ENCODE assay signal across 1 cellular context in the genomic region with DNA sequence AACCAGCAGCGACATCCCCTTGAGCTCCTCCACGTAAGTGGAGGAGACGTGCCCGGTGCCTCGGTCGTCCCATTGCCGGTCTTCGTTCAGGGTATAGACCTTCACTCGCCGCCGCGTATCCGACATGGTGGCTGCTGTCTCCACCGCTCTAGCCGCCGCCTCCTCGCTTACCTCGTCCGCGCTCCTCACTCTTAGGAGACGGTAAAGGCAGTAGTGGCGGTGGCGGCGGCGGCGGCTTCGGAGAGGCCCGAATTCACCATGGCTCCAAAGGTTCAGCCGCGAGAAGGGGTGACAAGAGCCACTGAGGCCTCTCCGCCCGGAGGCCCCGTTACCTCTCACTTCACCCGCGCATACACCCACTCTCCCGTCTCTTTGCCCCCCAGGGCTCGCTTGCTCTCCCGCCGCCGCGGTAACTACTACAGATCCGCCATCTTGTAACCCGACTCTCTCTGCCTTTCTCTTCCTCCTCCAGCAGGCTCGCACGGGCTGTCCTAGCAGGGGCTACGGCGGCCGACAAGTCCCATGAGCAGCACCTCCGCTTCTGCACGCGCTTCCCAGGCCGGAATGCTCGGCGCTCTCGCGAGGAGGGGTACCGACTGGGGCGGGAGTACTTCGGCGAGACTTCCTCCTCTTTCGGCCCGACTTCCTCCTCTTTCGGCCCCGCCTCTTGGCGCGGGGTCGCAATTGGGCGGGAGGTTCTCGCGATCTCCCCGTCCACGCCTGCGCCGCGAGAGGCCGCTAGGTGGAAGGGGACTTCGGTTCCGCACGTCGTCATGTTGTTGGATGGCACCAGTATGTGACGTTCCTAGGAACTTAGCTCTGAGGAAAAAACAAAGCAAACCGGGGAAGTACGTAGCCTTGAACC.
TF ChIP-seq lines count a peak whose summit lies in the region.

A gene (minus strand): TSS at position 463 of the 865 bp plus-strand sequence. CDS start 337 bp downstream, at position 126.

TF ChIP-seq in K562, 482 proteins besides CTCF, POLR2A, EP300 and RAD21 (continued from another document and continues in another):
- TF ChIP-seq, protein P1, sequence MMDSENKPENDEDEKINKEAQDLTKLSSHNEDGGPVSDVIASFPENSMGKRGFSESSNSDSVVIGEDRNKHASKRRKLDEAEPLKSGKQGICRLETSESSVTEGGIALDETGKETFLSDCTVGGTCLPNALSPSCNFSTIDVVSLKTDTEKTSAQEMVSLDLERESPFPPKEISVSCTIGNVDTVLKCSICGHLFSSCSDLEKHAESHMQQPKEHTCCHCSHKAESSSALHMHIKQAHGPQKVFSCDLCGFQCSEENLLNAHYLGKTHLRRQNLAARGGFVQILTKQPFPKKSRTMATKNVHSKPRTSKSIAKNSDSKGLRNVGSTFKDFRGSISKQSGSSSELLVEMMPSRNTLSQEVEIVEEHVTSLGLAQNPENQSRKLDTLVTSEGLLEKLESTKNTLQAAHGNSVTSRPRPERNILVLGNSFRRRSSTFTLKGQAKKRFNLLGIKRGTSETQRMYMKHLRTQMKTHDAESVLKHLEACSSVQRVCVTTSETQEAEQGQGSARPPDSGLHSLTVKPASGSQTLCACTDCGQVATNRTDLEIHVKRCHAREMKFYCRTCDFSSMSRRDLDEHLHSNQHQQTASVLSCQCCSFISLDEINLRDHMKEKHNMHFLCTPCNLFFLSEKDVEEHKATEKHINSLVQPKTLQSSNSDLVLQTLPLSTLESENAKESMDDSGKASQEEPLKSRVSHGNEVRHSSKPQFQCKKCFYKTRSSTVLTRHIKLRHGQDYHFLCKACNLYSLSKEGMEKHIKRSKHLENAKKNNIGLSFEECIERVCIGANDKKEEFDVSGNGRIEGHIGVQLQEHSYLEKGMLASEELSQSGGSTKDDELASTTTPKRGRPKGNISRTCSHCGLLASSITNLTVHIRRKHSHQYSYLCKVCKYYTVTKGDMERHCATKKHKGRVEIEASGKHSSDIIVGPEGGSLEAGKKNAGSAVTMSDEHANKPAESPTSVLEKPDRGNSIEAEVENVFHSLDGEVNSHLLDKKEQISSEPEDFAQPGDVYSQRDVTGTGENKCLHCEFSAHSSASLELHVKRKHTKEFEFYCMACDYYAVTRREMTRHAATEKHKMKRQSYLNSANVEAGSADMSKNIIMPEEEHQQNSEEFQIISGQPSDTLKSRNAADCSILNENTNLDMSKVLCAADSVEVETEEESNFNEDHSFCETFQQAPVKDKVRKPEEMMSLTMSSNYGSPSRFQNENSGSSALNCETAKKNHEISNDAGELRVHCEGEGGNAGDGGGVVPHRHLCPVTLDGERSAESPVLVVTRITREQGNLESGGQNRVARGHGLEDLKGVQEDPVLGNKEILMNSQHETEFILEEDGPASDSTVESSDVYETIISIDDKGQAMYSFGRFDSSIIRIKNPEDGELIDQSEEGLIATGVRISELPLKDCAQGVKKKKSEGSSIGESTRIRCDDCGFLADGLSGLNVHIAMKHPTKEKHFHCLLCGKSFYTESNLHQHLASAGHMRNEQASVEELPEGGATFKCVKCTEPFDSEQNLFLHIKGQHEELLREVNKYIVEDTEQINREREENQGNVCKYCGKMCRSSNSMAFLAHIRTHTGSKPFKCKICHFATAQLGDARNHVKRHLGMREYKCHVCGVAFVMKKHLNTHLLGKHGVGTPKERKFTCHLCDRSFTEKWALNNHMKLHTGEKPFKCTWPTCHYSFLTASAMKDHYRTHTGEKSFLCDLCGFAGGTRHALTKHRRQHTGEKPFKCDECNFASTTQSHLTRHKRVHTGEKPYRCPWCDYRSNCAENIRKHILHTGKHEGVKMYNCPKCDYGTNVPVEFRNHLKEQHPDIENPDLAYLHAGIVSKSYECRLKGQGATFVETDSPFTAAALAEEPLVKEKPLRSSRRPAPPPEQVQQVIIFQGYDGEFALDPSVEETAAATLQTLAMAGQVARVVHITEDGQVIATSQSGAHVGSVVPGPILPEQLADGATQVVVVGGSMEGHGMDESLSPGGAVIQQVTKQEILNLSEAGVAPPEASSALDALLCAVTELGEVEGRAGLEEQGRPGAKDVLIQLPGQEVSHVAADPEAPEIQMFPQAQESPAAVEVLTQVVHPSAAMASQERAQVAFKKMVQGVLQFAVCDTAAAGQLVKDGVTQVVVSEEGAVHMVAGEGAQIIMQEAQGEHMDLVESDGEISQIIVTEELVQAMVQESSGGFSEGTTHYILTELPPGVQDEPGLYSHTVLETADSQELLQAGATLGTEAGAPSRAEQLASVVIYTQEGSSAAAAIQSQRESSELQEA (IDR thresholded peaks at IDR 0.05; ENCODE audit: low read depth), result peak; percentile 99
- TF ChIP-seq POLR2AphosphoS2 (IDR thresholded peaks at IDR 0.05; ENCODE audit: low read length) (peak; percentile 55; the same call in 1 of the 2 replicates), FOXP1 (CRISPR knock-in tag; IDR thresholded peaks at IDR 0.05) (peak; percentile 36), ATF7 (IDR thresholded peaks at IDR 0.05) (peak; percentile 93), ZNF124 (CRISPR knock-in tag; IDR thresholded peaks at IDR 0.05) (no peak), NUFIP1 (IDR thresholded peaks at IDR 0.05; ENCODE audit: partially characterized antibody) (no peak), EGR1 (conservative IDR thresholded peaks at IDR 0.05) (peak; percentile 49; the same call in 1 of the 2 replicates), NCOR1 (IDR thresholded peaks at IDR 0.05) (no peak), ZNF766 (CRISPR knock-in tag; conservative IDR thresholded peaks at IDR 0.05) (no peak; the same call in 1 of the 2 replicates), CHD1 (IDR thresholded peaks at IDR 0.05; ENCODE audit: low read length) (peak; percentile 92), TSC22D4 (tag; IDR thresholded peaks at IDR 0.05) (no peak), WHSC1 (IDR thresholded peaks at IDR 0.05; ENCODE audit: low read length) (no peak), TEAD2 (tag; IDR thresholded peaks at IDR 0.05) (peak; percentile 39; the same call in 1 of the 2 replicates), RBBP5 (IDR thresholded peaks at IDR 0.05; ENCODE audit: borderline replicate concordance, insufficient read depth, low read length, poor library complexity, severe bottlenecking) (peak; percentile 67), MTF1 (CRISPR knock-in tag; IDR thresholded peaks at IDR 0.05; ENCODE audit: borderline replicate concordance) (no peak), NCOA2 (IDR thresholded peaks at IDR 0.05; ENCODE audit: partially characterized antibody in 2 of 2) (no peak), FOXM1 (IDR thresholded peaks at IDR 0.05; ENCODE audit: low read depth) (no peak; the same call in 1 of the 2 replicates), FOXM1 (CRISPR knock-in tag; IDR thresholded peaks at IDR 0.05; ENCODE audit: low read depth) (peak; percentile 49; the same call in 1 of the 2 replicates), MYNN (IDR thresholded peaks at IDR 0.05) (peak; percentile 42; the same call in 1 of the 2 replicates), MYNN (CRISPR knock-in tag; IDR thresholded peaks at IDR 0.05) (no peak), TARDBP (IDR thresholded peaks at IDR 0.05) (peak; percentile 79; the same call in 1 of the 2 replicates), TRIM28 (IDR thresholded peaks at IDR 0.05) (0 out of 2 replicates have a peak, but pooled peaks have one; percentile 11), SIN3A (IDR thresholded peaks at IDR 0.05; ENCODE audit: borderline replicate concordance in 2 of 2, control insufficient read depth in 1 of 2, low read depth in 2 of 2, low read length in 2 of 2) (peak in 1 of 2 experiments; percentile 73; a peak in 1 of 4 replicates), GABPB2 (CRISPR knock-in tag; conservative IDR thresholded peaks at IDR 0.05) (no peak), TAF1 (IDR thresholded peaks at IDR 0.05; ENCODE audit: control insufficient read depth, extremely low read depth, insufficient read depth, low read length, severe bottlenecking) (peak; percentile 94), ZSCAN32 (CRISPR knock-in tag; IDR thresholded peaks at IDR 0.05) (0 out of 2 replicates have a peak, but pooled peaks have one; percentile 46), ZFP36 (IDR thresholded peaks at IDR 0.05; ENCODE audit: low read depth, low read length, partially characterized antibody) (peak; percentile 28), ETV1 (tag; conservative IDR thresholded peaks at IDR 0.05; ENCODE audit: low read depth) (peak; percentile 78), HIVEP1 (CRISPR knock-in tag; IDR thresholded peaks at IDR 0.05) (peak; percentile 13; the same call in 1 of the 2 replicates)
- TF ChIP-seq, protein P2, sequence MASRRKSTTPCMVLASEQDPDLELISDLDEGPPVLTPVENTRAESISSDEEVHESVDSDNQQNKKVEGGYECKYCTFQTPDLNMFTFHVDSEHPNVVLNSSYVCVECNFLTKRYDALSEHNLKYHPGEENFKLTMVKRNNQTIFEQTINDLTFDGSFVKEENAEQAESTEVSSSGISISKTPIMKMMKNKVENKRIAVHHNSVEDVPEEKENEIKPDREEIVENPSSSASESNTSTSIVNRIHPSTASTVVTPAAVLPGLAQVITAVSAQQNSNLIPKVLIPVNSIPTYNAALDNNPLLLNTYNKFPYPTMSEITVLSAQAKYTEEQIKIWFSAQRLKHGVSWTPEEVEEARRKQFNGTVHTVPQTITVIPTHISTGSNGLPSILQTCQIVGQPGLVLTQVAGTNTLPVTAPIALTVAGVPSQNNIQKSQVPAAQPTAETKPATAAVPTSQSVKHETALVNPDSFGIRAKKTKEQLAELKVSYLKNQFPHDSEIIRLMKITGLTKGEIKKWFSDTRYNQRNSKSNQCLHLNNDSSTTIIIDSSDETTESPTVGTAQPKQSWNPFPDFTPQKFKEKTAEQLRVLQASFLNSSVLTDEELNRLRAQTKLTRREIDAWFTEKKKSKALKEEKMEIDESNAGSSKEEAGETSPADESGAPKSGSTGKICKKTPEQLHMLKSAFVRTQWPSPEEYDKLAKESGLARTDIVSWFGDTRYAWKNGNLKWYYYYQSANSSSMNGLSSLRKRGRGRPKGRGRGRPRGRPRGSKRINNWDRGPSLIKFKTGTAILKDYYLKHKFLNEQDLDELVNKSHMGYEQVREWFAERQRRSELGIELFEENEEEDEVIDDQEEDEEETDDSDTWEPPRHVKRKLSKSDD (conservative IDR thresholded peaks at IDR 0.05; ENCODE audit: low read length), result peak; percentile 98
- TF ChIP-seq, protein P3, sequence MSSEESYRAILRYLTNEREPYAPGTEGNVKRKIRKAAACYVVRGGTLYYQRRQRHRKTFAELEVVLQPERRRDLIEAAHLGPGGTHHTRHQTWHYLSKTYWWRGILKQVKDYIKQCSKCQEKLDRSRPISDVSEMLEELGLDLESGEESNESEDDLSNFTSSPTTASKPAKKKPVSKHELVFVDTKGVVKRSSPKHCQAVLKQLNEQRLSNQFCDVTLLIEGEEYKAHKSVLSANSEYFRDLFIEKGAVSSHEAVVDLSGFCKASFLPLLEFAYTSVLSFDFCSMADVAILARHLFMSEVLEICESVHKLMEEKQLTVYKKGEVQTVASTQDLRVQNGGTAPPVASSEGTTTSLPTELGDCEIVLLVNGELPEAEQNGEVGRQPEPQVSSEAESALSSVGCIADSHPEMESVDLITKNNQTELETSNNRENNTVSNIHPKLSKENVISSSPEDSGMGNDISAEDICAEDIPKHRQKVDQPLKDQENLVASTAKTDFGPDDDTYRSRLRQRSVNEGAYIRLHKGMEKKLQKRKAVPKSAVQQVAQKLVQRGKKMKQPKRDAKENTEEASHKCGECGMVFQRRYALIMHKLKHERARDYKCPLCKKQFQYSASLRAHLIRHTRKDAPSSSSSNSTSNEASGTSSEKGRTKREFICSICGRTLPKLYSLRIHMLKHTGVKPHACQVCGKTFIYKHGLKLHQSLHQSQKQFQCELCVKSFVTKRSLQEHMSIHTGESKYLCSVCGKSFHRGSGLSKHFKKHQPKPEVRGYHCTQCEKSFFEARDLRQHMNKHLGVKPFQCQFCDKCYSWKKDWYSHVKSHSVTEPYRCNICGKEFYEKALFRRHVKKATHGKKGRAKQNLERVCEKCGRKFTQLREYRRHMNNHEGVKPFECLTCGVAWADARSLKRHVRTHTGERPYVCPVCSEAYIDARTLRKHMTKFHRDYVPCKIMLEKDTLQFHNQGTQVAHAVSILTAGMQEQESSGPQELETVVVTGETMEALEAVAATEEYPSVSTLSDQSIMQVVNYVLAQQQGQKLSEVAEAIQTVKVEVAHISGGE (CRISPR knock-in tag; IDR thresholded peaks at IDR 0.05), result peak in 1 of 3 experiments; percentile 79; a peak in 2 of 6 replicates
- TF ChIP-seq, protein P4, sequence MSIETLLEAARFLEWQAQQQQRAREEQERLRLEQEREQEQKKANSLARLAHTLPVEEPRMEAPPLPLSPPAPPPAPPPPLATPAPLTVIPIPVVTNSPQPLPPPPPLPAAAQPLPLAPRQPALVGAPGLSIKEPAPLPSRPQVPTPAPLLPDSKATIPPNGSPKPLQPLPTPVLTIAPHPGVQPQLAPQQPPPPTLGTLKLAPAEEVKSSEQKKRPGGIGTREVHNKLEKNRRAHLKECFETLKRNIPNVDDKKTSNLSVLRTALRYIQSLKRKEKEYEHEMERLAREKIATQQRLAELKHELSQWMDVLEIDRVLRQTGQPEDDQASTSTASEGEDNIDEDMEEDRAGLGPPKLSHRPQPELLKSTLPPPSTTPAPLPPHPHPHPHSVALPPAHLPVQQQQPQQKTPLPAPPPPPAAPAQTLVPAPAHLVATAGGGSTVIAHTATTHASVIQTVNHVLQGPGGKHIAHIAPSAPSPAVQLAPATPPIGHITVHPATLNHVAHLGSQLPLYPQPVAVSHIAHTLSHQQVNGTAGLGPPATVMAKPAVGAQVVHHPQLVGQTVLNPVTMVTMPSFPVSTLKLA (conservative IDR thresholded peaks at IDR 0.05), result peak; percentile 93 to 96
- TF ChIP-seq, protein P5, sequence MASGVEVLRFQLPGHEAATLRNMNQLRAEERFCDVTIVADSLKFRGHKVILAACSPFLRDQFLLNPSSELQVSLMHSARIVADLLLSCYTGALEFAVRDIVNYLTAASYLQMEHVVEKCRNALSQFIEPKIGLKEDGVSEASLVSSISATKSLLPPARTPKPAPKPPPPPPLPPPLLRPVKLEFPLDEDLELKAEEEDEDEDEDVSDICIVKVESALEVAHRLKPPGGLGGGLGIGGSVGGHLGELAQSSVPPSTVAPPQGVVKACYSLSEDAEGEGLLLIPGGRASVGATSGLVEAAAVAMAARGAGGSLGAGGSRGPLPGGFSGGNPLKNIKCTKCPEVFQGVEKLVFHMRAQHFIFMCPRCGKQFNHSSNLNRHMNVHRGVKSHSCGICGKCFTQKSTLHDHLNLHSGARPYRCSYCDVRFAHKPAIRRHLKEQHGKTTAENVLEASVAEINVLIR (CRISPR knock-in tag; IDR thresholded peaks at IDR 0.05), result peak; percentile 79
- TF ChIP-seq, protein P6, sequence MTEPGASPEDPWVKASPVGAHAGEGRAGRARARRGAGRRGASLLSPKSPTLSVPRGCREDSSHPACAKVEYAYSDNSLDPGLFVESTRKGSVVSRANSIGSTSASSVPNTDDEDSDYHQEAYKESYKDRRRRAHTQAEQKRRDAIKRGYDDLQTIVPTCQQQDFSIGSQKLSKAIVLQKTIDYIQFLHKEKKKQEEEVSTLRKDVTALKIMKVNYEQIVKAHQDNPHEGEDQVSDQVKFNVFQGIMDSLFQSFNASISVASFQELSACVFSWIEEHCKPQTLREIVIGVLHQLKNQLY (CRISPR knock-in tag; conservative IDR thresholded peaks at IDR 0.05), result 0 out of 4 replicates have a peak, but pooled peaks of 1 of the 2 experiments have one; percentile 57
- TF ChIP-seq, protein P7, sequence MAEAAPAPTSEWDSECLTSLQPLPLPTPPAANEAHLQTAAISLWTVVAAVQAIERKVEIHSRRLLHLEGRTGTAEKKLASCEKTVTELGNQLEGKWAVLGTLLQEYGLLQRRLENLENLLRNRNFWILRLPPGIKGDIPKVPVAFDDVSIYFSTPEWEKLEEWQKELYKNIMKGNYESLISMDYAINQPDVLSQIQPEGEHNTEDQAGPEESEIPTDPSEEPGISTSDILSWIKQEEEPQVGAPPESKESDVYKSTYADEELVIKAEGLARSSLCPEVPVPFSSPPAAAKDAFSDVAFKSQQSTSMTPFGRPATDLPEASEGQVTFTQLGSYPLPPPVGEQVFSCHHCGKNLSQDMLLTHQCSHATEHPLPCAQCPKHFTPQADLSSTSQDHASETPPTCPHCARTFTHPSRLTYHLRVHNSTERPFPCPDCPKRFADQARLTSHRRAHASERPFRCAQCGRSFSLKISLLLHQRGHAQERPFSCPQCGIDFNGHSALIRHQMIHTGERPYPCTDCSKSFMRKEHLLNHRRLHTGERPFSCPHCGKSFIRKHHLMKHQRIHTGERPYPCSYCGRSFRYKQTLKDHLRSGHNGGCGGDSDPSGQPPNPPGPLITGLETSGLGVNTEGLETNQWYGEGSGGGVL (CRISPR knock-in tag; IDR thresholded peaks at IDR 0.05), result no peak
